Comparison of ENCODE assay signal across 1 cellular context in genomic region chr14:69611264-69612013, GRCh38.
TF ChIP-seq lines count a peak whose summit lies in the region.

A gene with protein sequence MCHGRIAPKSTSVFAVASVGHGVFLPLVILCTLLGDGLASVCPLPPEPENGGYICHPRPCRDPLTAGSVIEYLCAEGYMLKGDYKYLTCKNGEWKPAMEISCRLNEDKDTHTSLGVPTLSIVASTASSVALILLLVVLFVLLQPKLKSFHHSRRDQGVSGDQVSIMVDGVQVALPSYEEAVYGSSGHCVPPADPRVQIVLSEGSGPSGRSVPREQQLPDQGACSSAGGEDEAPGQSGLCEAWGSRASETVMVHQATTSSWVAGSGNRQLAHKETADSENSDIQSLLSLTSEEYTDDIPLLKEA (plus strand): TSS chr14:69611596. CDS start chr14:69658593, 46,997 bp downstream.

TF ChIP-seq in H1, 55 proteins besides CTCF, POLR2A, EP300 and RAD21:
- TF ChIP-seq RFX5 (IDR thresholded peaks at IDR 0.05; ENCODE audit: borderline replicate concordance, low read depth, low read length) (no peak), NANOG (IDR thresholded peaks at IDR 0.05; ENCODE audit: insufficient read depth, low read depth, low read length, poor library complexity, severe bottlenecking) (no peak), ZNF274 (IDR thresholded peaks at IDR 0.05; ENCODE audit: borderline replicate concordance, extremely low read depth, low read length) (no peak), ASH2L (IDR thresholded peaks at IDR 0.05; ENCODE audit: low read length) (no peak), TAF1 (IDR thresholded peaks at IDR 0.05; ENCODE audit: low read depth, low read length) (0 out of 2 replicates have a peak, but pooled peaks have one; percentile 28), CREB1 (IDR thresholded peaks at IDR 0.05) (peak; percentile 85), E2F6 (IDR thresholded peaks at IDR 0.05) (no peak), NRF1 (IDR thresholded peaks at IDR 0.05; ENCODE audit: low read depth, low read length) (peak; percentile 21; the same call in 1 of the 2 replicates), GABPA (IDR thresholded peaks at IDR 0.05; ENCODE audit: borderline replicate concordance, insufficient read depth, low read length) (no peak), KDM4A (IDR thresholded peaks at IDR 0.05; ENCODE audit: low read depth, low read length, severe bottlenecking) (peak; percentile 56), CBX8 (IDR thresholded peaks at IDR 0.05; ENCODE audit: borderline replicate concordance, low read depth, low read length) (no peak), CEBPB (IDR thresholded peaks at IDR 0.05; ENCODE audit: low read depth, low read length) (no peak), BCL11A (IDR thresholded peaks at IDR 0.05; ENCODE audit: low read depth in 2 of 2, low read length in 2 of 2) (no peak), TAF7 (optimal IDR thresholded peaks at IDR 0.05; ENCODE audit: borderline replicate concordance, low read depth, low read length) (no peak), GTF2F1 (IDR thresholded peaks at IDR 0.05; ENCODE audit: borderline replicate concordance, low read depth, low read length) (no peak), HDAC2 (IDR thresholded peaks at IDR 0.05; ENCODE audit: borderline replicate concordance in 1 of 2, low read depth in 2 of 2, low read length in 2 of 2) (peak; percentile 72 to 87; a peak in 2 of 4 replicates), RBBP5 (IDR thresholded peaks at IDR 0.05; ENCODE audit: borderline replicate concordance, low read depth, low read length) (peak; percentile 16; the same call in 1 of the 2 replicates), JUN (IDR thresholded peaks at IDR 0.05; ENCODE audit: low read depth, low read length) (no peak), SP1 (IDR thresholded peaks at IDR 0.05; ENCODE audit: low read depth, low read length) (no peak)
- TF ChIP-seq, protein P1, sequence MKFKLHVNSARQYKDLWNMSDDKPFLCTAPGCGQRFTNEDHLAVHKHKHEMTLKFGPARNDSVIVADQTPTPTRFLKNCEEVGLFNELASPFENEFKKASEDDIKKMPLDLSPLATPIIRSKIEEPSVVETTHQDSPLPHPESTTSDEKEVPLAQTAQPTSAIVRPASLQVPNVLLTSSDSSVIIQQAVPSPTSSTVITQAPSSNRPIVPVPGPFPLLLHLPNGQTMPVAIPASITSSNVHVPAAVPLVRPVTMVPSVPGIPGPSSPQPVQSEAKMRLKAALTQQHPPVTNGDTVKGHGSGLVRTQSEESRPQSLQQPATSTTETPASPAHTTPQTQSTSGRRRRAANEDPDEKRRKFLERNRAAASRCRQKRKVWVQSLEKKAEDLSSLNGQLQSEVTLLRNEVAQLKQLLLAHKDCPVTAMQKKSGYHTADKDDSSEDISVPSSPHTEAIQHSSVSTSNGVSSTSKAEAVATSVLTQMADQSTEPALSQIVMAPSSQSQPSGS (IDR thresholded peaks at IDR 0.05; ENCODE audit: low read length), result no peak
- TF ChIP-seq, protein P2, sequence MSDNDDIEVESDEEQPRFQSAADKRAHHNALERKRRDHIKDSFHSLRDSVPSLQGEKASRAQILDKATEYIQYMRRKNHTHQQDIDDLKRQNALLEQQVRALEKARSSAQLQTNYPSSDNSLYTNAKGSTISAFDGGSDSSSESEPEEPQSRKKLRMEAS (IDR thresholded peaks at IDR 0.05), result peak; percentile 9; the same call in 1 of the 2 replicates
